1 cellular context compared by ENCODE assay signal in genomic region chr22:20241579-20242392, GRCh38.
TF ChIP-seq lines count a peak whose summit lies in the region.

No MANE protein-coding gene starts in this region.

TF ChIP-seq in K562, 482 proteins besides CTCF, POLR2A, EP300 and RAD21 (continued from another document):
- no peak for TF ChIP-seq RNF219 (CRISPR knock-in tag; IDR thresholded peaks at IDR 0.05)
- TF ChIP-seq HDGF (IDR thresholded peaks at IDR 0.05): no peak
- TF ChIP-seq HNRNPL (IDR thresholded peaks at IDR 0.05; ENCODE audit: low read depth, low read length): peak; percentile 76; the same call in 1 of the 2 replicates
- 0 out of 2 replicates have a peak, but pooled peaks have one; percentile 24 for TF ChIP-seq USF2 (CRISPR knock-in tag; IDR thresholded peaks at IDR 0.05)
- TF ChIP-seq TBP (optimal IDR thresholded peaks at IDR 0.05; ENCODE audit: low read depth, low read length): no peak
- TF ChIP-seq POLR2G (IDR thresholded peaks at IDR 0.05; ENCODE audit: low read depth, low read length): no peak
- no peak for TF ChIP-seq CBFA2T2 (conservative IDR thresholded peaks at IDR 0.05)
- TF ChIP-seq RBM14 (IDR thresholded peaks at IDR 0.05; ENCODE audit: borderline replicate concordance, insufficient read depth, low read depth, low read length): no peak
- TF ChIP-seq SAFB2 (IDR thresholded peaks at IDR 0.05; ENCODE audit: borderline replicate concordance, low read depth, low read length, severe bottlenecking): no peak
- no peak for TF ChIP-seq E2F1 (CRISPR knock-in tag; IDR thresholded peaks at IDR 0.05)
- TF ChIP-seq BRF1 (IDR thresholded peaks at IDR 0.05; ENCODE audit: borderline replicate concordance, extremely low read depth, insufficient read length): no peak
- no peak for TF ChIP-seq GATA2 (CRISPR knock-in tag; IDR thresholded peaks at IDR 0.05)
- 0 out of 2 replicates have a peak, but pooled peaks have one; percentile 34 for TF ChIP-seq FOXO4 (CRISPR knock-in tag; IDR thresholded peaks at IDR 0.05)
- no peak for TF ChIP-seq PHB (CRISPR knock-in tag; IDR thresholded peaks at IDR 0.05)
- no peak for TF ChIP-seq RBM25 (IDR thresholded peaks at IDR 0.05; ENCODE audit: low read depth, low read length, severe bottlenecking)
